ENCODE assay signal across 10 cellular contexts in genomic region chr5:10310073-10310779, GRCh38. TPM values are rescaled to one million over a fixed set of nuclear protein-coding genes. Genes with fewer than 3 reads are reported as not detected.
DNase-seq lines count a peak whose midpoint lies in the region; ATAC-seq, FAIRE-seq and TF ChIP-seq lines count a peak whose summit lies in the region.
"Had no signal": no experiment of that assay in that cellular context is flagged by ENCODE, and none has a peak within 500 bp of the region (broad histone marks: within the 10 kb centered on the region; RNA-seq: fewer than 3 reads in every experiment).

No MANE protein-coding gene starts in this region.

- H3K36me3 Mint-ChIP-seq in Calu3 (ENCODE audit: insufficient read depth, unreplicated experiment) (peaks cover 14% of the 10 kb centered on the region), endodermal cell (ENCODE audit: low read depth) (no peaks in the 10 kb centered on the region)
- H3K36me3 Mint-ChIP-seq in T-helper 2 cell treated with Interferon-gamma antibody and Interleukin-4, amounts not matched to agents 5 μg/mL and 100 μg/mL, for 36 hours (ENCODE audit: low read depth) = peaks cover 3% of the 10 kb centered on the region

- H3K27me3 ChIP-seq in K562 (ENCODE audit: control insufficient read depth in 2 of 2, insufficient read depth in 2 of 2, low read length in 2 of 2) (no peaks in the 10 kb centered on the region), right lobe of liver (no peaks in the 10 kb centered on the region), spleen (replicated peaks in 1 of 7) (peaks cover 0 to 23% (median 0%) of the 10 kb centered on the region in 7 donors), endodermal cell (ENCODE audit: control insufficient read depth, insufficient read depth, low read length, poor library complexity, severe bottlenecking) (peaks cover 6% of the 10 kb centered on the region)
- H3K27me3 ChIP-seq: breast epithelium had no signal

- TF ChIP-seq POLR2A in K562 (conservative IDR thresholded peaks at IDR 0.05) = no peak
- TF ChIP-seq POLR2A in right lobe of liver (IDR thresholded peaks at IDR 0.05) = no peak
- TF ChIP-seq POLR2A in spleen (IDR thresholded peaks at IDR 0.05) = no peak

- peak; percentile 44 for FAIRE-seq in K562 (lab: Jason Lieb, UNC)

- H3K9me1 ChIP-seq in K562 (ENCODE audit: control insufficient read depth, insufficient read depth, low read length) = no peaks in the 10 kb centered on the region

- TF ChIP-seq CTCF in Calu3 (IDR thresholded peaks at IDR 0.05; ENCODE audit: unreplicated experiment) (no peak), K562 (IDR thresholded peaks at IDR 0.05 in 2 of 3, conservative IDR thresholded peaks at IDR 0.05 in 1 of 3; ENCODE audit: insufficient read depth in 2 of 3, low read depth in 1 of 3, low read length in 3 of 3) (no peak), right lobe of liver (IDR thresholded peaks at IDR 0.05) (no peak), spleen (IDR thresholded peaks at IDR 0.05 in 8 of 11, conservative IDR thresholded peaks at IDR 0.05 in 3 of 11) (no peak), endodermal cell (conservative IDR thresholded peaks at IDR 0.05) (no peak)

- peak; percentile 56 for DNase-seq in Calu3
- peak in 3 of 4 experiments; percentile 45 to 67 (median 57) for DNase-seq in K562 (ENCODE audit: extremely low read depth in 1 of 4, low spot score in 3 of 4)
- peak in 1 of 3 donors; percentile 52 for DNase-seq in right lobe of liver
- no peak for DNase-seq in spleen
- no peak for DNase-seq in activated CD4-positive, alpha-beta T cell treated with anti-CD3 and anti-CD28 coated beads, Interleukin-2, amount 50 U/mL, for 48 hours
- DNase-seq in T-helper 2 cell treated with Interferon-gamma antibody and Interleukin-4, amounts not matched to agents 5 μg/mL and 100 μg/mL, for 36 hours (ENCODE audit: low spot score) = no peak
- DNase-seq in endodermal cell = no peak
- DNase-seq: activated CD4-positive, alpha-beta T cell treated with anti-CD3 and anti-CD28 coated beads for 4 hours had no signal

- H3K27me3 Mint-ChIP-seq in Calu3 (ENCODE audit: unreplicated experiment) = no peaks in the 10 kb centered on the region
- H3K27me3 Mint-ChIP-seq in T-helper 2 cell treated with Interferon-gamma antibody and Interleukin-4, amounts not matched to agents 5 μg/mL and 100 μg/mL, for 36 hours (ENCODE audit: low read depth) = peaks cover 37% of the 10 kb centered on the region
- H3K27me3 Mint-ChIP-seq in endodermal cell (ENCODE audit: insufficient read depth) = peaks cover 16% of the 10 kb centered on the region

- TF ChIP-seq RAD21 in Ishikawa (IDR thresholded peaks at IDR 0.05; ENCODE audit: low read depth) = no peak
- no peak for TF ChIP-seq RAD21 in K562 (CRISPR knock-in tag; conservative IDR thresholded peaks at IDR 0.05 in 1 of 2, IDR thresholded peaks at IDR 0.05 in 1 of 2)

- H3K4me3 Mint-ChIP-seq in Calu3 (ENCODE audit: low read depth, unreplicated experiment) (no peak overlapping the region), endodermal cell (no peak overlapping the region)
- no peak overlapping the region for H3K4me3 Mint-ChIP-seq in T-helper 2 cell treated with Interferon-gamma antibody and Interleukin-4, amounts not matched to agents 5 μg/mL and 100 μg/mL, for 36 hours

- H3K4me3 ChIP-seq in K562 = no peak overlapping the region
- no peak overlapping the region for H3K4me3 ChIP-seq in right lobe of liver
- H3K4me3 ChIP-seq in spleen = no peak overlapping the region
- H3K4me3 ChIP-seq in endodermal cell (ENCODE audit: low read length) = no peak overlapping the region
- H3K4me3 ChIP-seq: breast epithelium had no signal

- in situ Hi-C loops in K562 (cut with MboI) = no loop called here

- peak overlapping the region; percentile 62 for H2AFZ ChIP-seq in K562 (ENCODE audit: low read depth, low read length)

- peaks cover 25% of the 10 kb centered on the region for H3K79me2 ChIP-seq in K562 (ENCODE audit: control insufficient read depth, insufficient read depth, low read length)

- no TSS peak for BruUV-seq in Calu3 (replicated peaks; lab: Mats Ljungman, UMichigan)
- no TSS peak for BruUV-seq in K562 (replicated peaks; lab: Mats Ljungman, UMichigan)

- H3K9ac ChIP-seq in K562 (ENCODE audit: insufficient read depth in 1 of 2, low read depth in 2 of 2, low read length in 2 of 2) (peak overlapping the region in 1 of 2 experiments; percentile 77; a peak in 2 of 4 replicates), endodermal cell (ENCODE audit: extremely low read depth, low read length, poor library complexity, severe bottlenecking) (no peak overlapping the region)

- TF ChIP-seq EP300 in Ishikawa (IDR thresholded peaks at IDR 0.05; ENCODE audit: borderline replicate concordance) = no peak
- TF ChIP-seq EP300 in K562 (IDR thresholded peaks at IDR 0.05; ENCODE audit: low read length) = no peak

- H3K27ac Mint-ChIP-seq in Calu3 (ENCODE audit: unreplicated experiment) = no peak overlapping the region
- H3K27ac Mint-ChIP-seq in T-helper 2 cell treated with Interferon-gamma antibody and Interleukin-4, amounts not matched to agents 5 μg/mL and 100 μg/mL, for 36 hours = no peak overlapping the region
- no peak overlapping the region for H3K27ac Mint-ChIP-seq in endodermal cell

- H4K20me1 ChIP-seq in K562 (replicated peaks; ENCODE audit: control insufficient read depth, insufficient read depth, low read length) = no peaks in the 10 kb centered on the region

- CTCF ChIA-PET in Calu3 (lab: Charles Lee) (interaction anchor here (0.5 to 1.2 kb wide), 3 partner anchors 24 to 113 kb away, joined by 4 to 6 read pairs (median 5); no protein-coding TSS in a partner anchor), K562 (lab: Yijun Ruan, JAX; ENCODE audit: low intra/inter-chr PET ratio) (interaction anchor here (1.1 kb wide), 1 partner anchor 9 kb away, joined by 3 read pairs; no protein-coding TSS in a partner anchor)

- H3K36me3 ChIP-seq in K562 (ENCODE audit: control insufficient read depth, insufficient read depth, low read length) (peaks cover 1% of the 10 kb centered on the region; the same call in 1 of the 3 replicates), right lobe of liver (no peaks in the 10 kb centered on the region), spleen (no peaks in the 10 kb centered on the region), endodermal cell (ENCODE audit: control insufficient read depth, insufficient read depth, low read length) (no peaks in the 10 kb centered on the region)
- H3K36me3 ChIP-seq: breast epithelium had no signal

- H3K4me1 ChIP-seq in K562 (replicated peaks in 1 of 2; ENCODE audit: control insufficient read depth in 2 of 2, insufficient read depth in 2 of 2, low read length in 2 of 2) (peaks cover 46 to 50% of the 10 kb centered on the region in 2 experiments), right lobe of liver (peaks cover 0 to 26% (median 12%) of the 10 kb centered on the region in 4 donors), spleen (peaks cover 0 to 29% (median 14%) of the 10 kb centered on the region in 6 donors), endodermal cell (ENCODE audit: control insufficient read depth, insufficient read depth, low read length) (no peaks in the 10 kb centered on the region)
- H3K4me1 ChIP-seq: breast epithelium had no signal

- H3K27ac ChIP-seq in K562 (ENCODE audit: extremely low read depth, low read depth, low read length) (peak overlapping the region; percentile 30), right lobe of liver (peak overlapping the region in 2 of 3 donors; percentile 37 to 62), spleen (no peak overlapping the region), endodermal cell (ENCODE audit: low read depth, low read length) (no peak overlapping the region)
- H3K27ac ChIP-seq: breast epithelium had no signal

- H3K4me1 Mint-ChIP-seq in Calu3 (ENCODE audit: low read depth, unreplicated experiment) = peaks cover 23% of the 10 kb centered on the region
- H3K4me1 Mint-ChIP-seq in T-helper 2 cell treated with Interferon-gamma antibody and Interleukin-4, amounts not matched to agents 5 μg/mL and 100 μg/mL, for 36 hours (ENCODE audit: low read depth) = peaks cover 7% of the 10 kb centered on the region
- H3K4me1 Mint-ChIP-seq in endodermal cell = peaks cover 13% of the 10 kb centered on the region

- no peak for ATAC-seq in K562
- ATAC-seq in right lobe of liver = peak; percentile 28 to 60 (median 46)

- H3K4me2 ChIP-seq in K562 (ENCODE audit: insufficient read depth, low read length) = peak overlapping the region; percentile 20; the same call in 1 of the 2 replicates

- POLR2A ChIA-PET in K562 (lab: Yijun Ruan, JAX) = interaction anchor here (0.7 to 4.9 kb wide), 8 partner anchors 9 to 111 kb away, joined by 3 to 31 read pairs (median 6); partner anchors contain the start of gene MARCHF6

- 24% methylated on average over 8 of the region's 8 CpGs for WGBS in K562 (ENCODE audit: insufficient coverage, low coverage, missing lambda C conversion rate)
- WGBS in right lobe of liver (ENCODE audit: insufficient coverage, low coverage, low lambda C conversion rate, missing lambda C conversion rate) = 21% methylated on average over 7 of the region's 8 CpGs
- WGBS in spleen, 5 donors = 57 to 62% (median 59%) methylated on average over 8 of the region's 8 CpGs
- 84 to 91% methylated on average over 3 to 8 of the region's 8 CpGs for WGBS in endodermal cell (ENCODE audit: insufficient coverage in 1 of 2, insufficient read length in 1 of 2), 2 experiments

- intact Hi-C loops in Calu3 (cut with micrococcal nuclease; ENCODE audit: unreplicated experiment) (no loop called here), K562 (cut with micrococcal nuclease) (no loop called here), right lobe of liver (cut with DNase I) (no loop called here), spleen (cut with DNase I; ENCODE audit: low total_unique reads) (no loop called here)

- no peaks in the 10 kb centered on the region for H3K9me3 Mint-ChIP-seq in Calu3 (ENCODE audit: low read depth, unreplicated experiment)
- no peaks in the 10 kb centered on the region for H3K9me3 Mint-ChIP-seq in T-helper 2 cell treated with Interferon-gamma antibody and Interleukin-4, amounts not matched to agents 5 μg/mL and 100 μg/mL, for 36 hours
- H3K9me3 Mint-ChIP-seq in endodermal cell = no peaks in the 10 kb centered on the region

- H3K9me3 ChIP-seq in K562 (replicated peaks; ENCODE audit: control insufficient read depth, insufficient read depth, low read depth, low read length) (no peaks in the 10 kb centered on the region), right lobe of liver (no peaks in the 10 kb centered on the region), spleen (no peaks in the 10 kb centered on the region), endodermal cell (ENCODE audit: control insufficient read depth, low read length) (no peaks in the 10 kb centered on the region)
- H3K9me3 ChIP-seq: breast epithelium had no signal

RNA-seq across cellular contexts. Expression of gene CMBL, which starts 2.5 kb away (rescaled TPM):
- total RNA-seq in Calu3 (2022) = 12.9 and 17.0 TPM in 2 replicates
- total RNA-seq in K562 (2011; cell fraction: chromatin; rRNA removed; ENCODE audit: low replicate concordance) = 57.6 and 73.6 TPM in 2 replicates
- total RNA-seq in K562 (2011; cell fraction: nucleolus; rRNA removed) = 41.8 and 51.0 TPM in 2 replicates
- total RNA-seq in K562 (2011; cell fraction: nucleoplasm; rRNA removed) = 60.6 and 76.3 TPM in 2 replicates
- 22.6 and 30.0 TPM in 2 replicates for total RNA-seq in K562 (2014; rRNA removed)
- 68.2 and 86.7 TPM in 2 replicates for total RNA-seq in K562 (2014; rRNA removed; fragmentation: Illumina TruSeq; extraction: Trizol)
- total RNA-seq in K562 (2015; rRNA removed; fragmentation: Illumina TruSeq; extraction: Trizol) = 54.7 and 55.5 TPM in 2 replicates
- total RNA-seq in K562 (2021) = 119 and 121 TPM in 2 replicates
- polyA plus RNA-seq in K562 (2011; rRNA removed) = 183 and 192 TPM in 2 replicates
- 228 and 464 TPM in 2 replicates for polyA plus RNA-seq in K562 (2011; cell fraction: cytosol; rRNA removed)
- polyA plus RNA-seq in K562 (2011; cell fraction: nucleus; rRNA removed) = 27.2 and 28.4 TPM in 2 replicates
- polyA plus RNA-seq in K562 (2012) = 129 and 225 TPM in 2 replicates
- polyA plus RNA-seq in K562 (2014; fragmentation: Illumina TruSeq; extraction: Trizol) = 140 and 144 TPM in 2 replicates
- 10 to 100 TPM; 53.4 to 71.1 TPM for polyA plus RNA-seq in K562 (2014; fragmentation: Nextera tagmentation; extraction: Ambion mirVana)
- polyA plus RNA-seq in K562 (2014; rRNA removed) = 109 and 128 TPM in 2 replicates
- 176 TPM in 2 replicates for polyA minus RNA-seq in K562 (2011; rRNA and poly(A)+ RNA removed)
- 200 and 213 TPM in 2 replicates for polyA minus RNA-seq in K562 (2011; cell fraction: cytosol; rRNA and poly(A)+ RNA removed)
- polyA minus RNA-seq in K562 (2011; cell fraction: nucleus; rRNA and poly(A)+ RNA removed) = 23.2 and 39.3 TPM in 2 replicates
- 100 to 1,000 TPM in 3 of 6 experiments, 10 to 100 TPM in 3; 29.4 to 206 (median 97.7) TPM for total RNA-seq in right lobe of liver
- 10 to 100 TPM in 1 of 7 donors, 1 to 10 TPM in 6; 3.1 to 11.2 (median 4.8) TPM for total RNA-seq in spleen
- 1 to 10 TPM; 1.3 to 4.7 (median 2.5) TPM for polyA plus RNA-seq in spleen
- 10 to 100 TPM; 10.4 to 20.5 TPM for total RNA-seq in endodermal cell
- polyA plus RNA-seq in endodermal cell (2013, experiment 1 of 2) = 34.9 TPM
- 26.8 TPM for polyA plus RNA-seq in endodermal cell (2013, experiment 2 of 2)

RNA-seq across cellular contexts. Expression of gene MARCHF6, which starts 43.3 kb away (rescaled TPM):
- 155 and 160 TPM in 2 replicates for total RNA-seq in Calu3 (2022)
- total RNA-seq in K562 (2011; cell fraction: chromatin; rRNA removed; ENCODE audit: low replicate concordance) = 561 and 734 TPM in 2 replicates
- 300 and 404 TPM in 2 replicates for total RNA-seq in K562 (2011; cell fraction: nucleolus; rRNA removed)
- 460 and 488 TPM in 2 replicates for total RNA-seq in K562 (2011; cell fraction: nucleoplasm; rRNA removed)
- 68.1 and 82.1 TPM in 2 replicates for total RNA-seq in K562 (2014; rRNA removed)
- total RNA-seq in K562 (2014; rRNA removed; fragmentation: Illumina TruSeq; extraction: Trizol) = 110 and 145 TPM in 2 replicates
- total RNA-seq in K562 (2015; rRNA removed; fragmentation: Illumina TruSeq; extraction: Trizol) = 73.8 and 74.1 TPM in 2 replicates
- 173 and 197 TPM in 2 replicates for total RNA-seq in K562 (2021)
- polyA plus RNA-seq in K562 (2011; rRNA removed) = 363 and 456 TPM in 2 replicates
- polyA plus RNA-seq in K562 (2011; cell fraction: cytosol; rRNA removed) = 108 and 266 TPM in 2 replicates
- 690 and 1,115 TPM in 2 replicates for polyA plus RNA-seq in K562 (2011; cell fraction: nucleus; rRNA removed)
- polyA plus RNA-seq in K562 (2012) = 113 TPM in 2 replicates
- polyA plus RNA-seq in K562 (2014; fragmentation: Illumina TruSeq; extraction: Trizol) = 97.2 and 107 TPM in 2 replicates
- polyA plus RNA-seq in K562 (2014; fragmentation: Nextera tagmentation; extraction: Ambion mirVana) = 100 to 1,000 TPM; 170 to 176 TPM
- polyA plus RNA-seq in K562 (2014; rRNA removed) = 113 and 116 TPM in 2 replicates
- polyA minus RNA-seq in K562 (2011; rRNA and poly(A)+ RNA removed) = 714 and 809 TPM in 2 replicates
- 187 and 222 TPM in 2 replicates for polyA minus RNA-seq in K562 (2011; cell fraction: cytosol; rRNA and poly(A)+ RNA removed)
- polyA minus RNA-seq in K562 (2011; cell fraction: nucleus; rRNA and poly(A)+ RNA removed) = 218 and 284 TPM in 2 replicates
- total RNA-seq in right lobe of liver = 100 to 1,000 TPM in 1 of 6 experiments, 10 to 100 TPM in 5; 44.9 to 106 (median 68.6) TPM
- total RNA-seq in spleen = 100 to 1,000 TPM; 104 to 168 (median 123) TPM
- 10 to 100 TPM; 62.0 to 95.6 (median 72.1) TPM for polyA plus RNA-seq in spleen
- 100 to 1,000 TPM; 149 to 150 TPM for total RNA-seq in endodermal cell
- 146 TPM for polyA plus RNA-seq in endodermal cell (2013, experiment 1 of 2)
- polyA plus RNA-seq in endodermal cell (2013, experiment 2 of 2) = 126 TPM

Comparison
In these comparisons a context has a peak if more than half of its experiments do, and no peak if none do; other contexts are left out.
1. DNase-seq: peak in Calu3 (single experiment) and K562 (3 of 4); none in spleen (single experiment), activated CD4-positive, alpha-beta T cell treated with anti-CD3 and anti-CD28 coated beads, Interleukin-2, amount 50 U/mL, for 48 hours (0 of 2), T-helper 2 cell treated with Interferon-gamma antibody and Interleukin-4, amounts not matched to agents 5 μg/mL and 100 μg/mL, for 36 hours (single experiment) and endodermal cell (single experiment).
2. H3K27ac ChIP-seq: peak in K562 (single experiment) and right lobe of liver (2 of 3); none in spleen (0 of 8) and endodermal cell (single experiment).